In the genomic region with DNA sequence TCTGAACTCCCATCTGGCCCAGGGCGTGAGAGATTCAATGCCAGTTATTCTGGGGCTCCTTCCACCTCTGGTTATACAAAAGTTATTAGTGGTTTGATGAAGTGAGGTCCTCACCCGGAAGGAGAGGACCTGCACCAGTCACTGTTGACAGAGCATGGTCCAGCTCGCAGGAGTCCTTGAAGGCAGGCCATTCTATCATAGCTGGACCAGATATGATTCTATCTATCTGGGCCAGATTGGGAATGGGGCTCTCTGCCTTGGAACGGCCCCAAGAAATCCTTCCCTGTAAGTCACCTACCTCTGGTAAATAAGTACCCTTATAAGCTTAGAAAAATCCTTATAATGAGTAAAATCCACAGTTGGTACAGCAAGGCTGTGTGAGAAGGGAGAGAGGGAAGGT, we compare ENCODE assay signal across 22 cellular contexts. TPM values are rescaled to one million over a fixed set of nuclear protein-coding genes. Genes with fewer than 3 reads are reported as not detected.
DNase-seq lines count a peak whose midpoint lies in the region; ATAC-seq, FAIRE-seq and TF ChIP-seq lines count a peak whose summit lies in the region.
"Had no signal": no experiment of that assay in that cellular context is flagged by ENCODE, and none has a peak within 500 bp of the region (broad histone marks: within the 10 kb centered on the region; RNA-seq: fewer than 3 reads in every experiment).

No MANE protein-coding gene starts in this region.

- no peaks in the 10 kb centered on the region for H3K9me3 ChIP-seq in HepG2 (ENCODE audit: low read length)
- no peaks in the 10 kb centered on the region for H3K9me3 ChIP-seq in right lobe of liver
- no peaks in the 10 kb centered on the region for H3K9me3 ChIP-seq in Karpas-422 (ENCODE audit: low read length)
- H3K9me3 ChIP-seq: BE2C, BLaER1 had no signal

- ATAC-seq in HepG2, result peak; percentile 31; the same call in 1 of the 3 replicates
- no peak for ATAC-seq in right lobe of liver

- H4K20me1 ChIP-seq in HepG2 (ENCODE audit: insufficient read depth, low read length) (0 out of 2 replicates have a peak, but pooled peaks cover 3% of the 10 kb centered on the region), Karpas-422 (ENCODE audit: insufficient read depth, low read depth, low read length) (no peaks in the 10 kb centered on the region)
- H4K20me1 ChIP-seq: BLaER1 had no signal

- WGBS in HepG2 (ENCODE audit: low lambda C conversion rate), result 5% methylated on average over 4 of the region's 4 CpGs
- WGBS in right lobe of liver (ENCODE audit: insufficient coverage, low coverage, low lambda C conversion rate, missing lambda C conversion rate), result 67% methylated on average over 3 of the region's 4 CpGs

- H2AFZ ChIP-seq in HepG2 (ENCODE audit: low read length), result no peak overlapping the region
- no peak overlapping the region for H2AFZ ChIP-seq in Karpas-422 (ENCODE audit: low read length)

- POLR2A ChIA-PET in HepG2 (lab: Yijun Ruan, JAX), result no interaction called here

- H3K4me2 ChIP-seq in HepG2 (ENCODE audit: low read depth, low read length) (no peak overlapping the region), Karpas-422 (ENCODE audit: low read depth, low read length, poor library complexity, severe bottlenecking) (no peak overlapping the region)
- H3K4me2 ChIP-seq: BLaER1 had no signal

- TF ChIP-seq POLR2A in HepG2 (IDR thresholded peaks at IDR 0.05; ENCODE audit: insufficient read depth in 1 of 2, low read depth in 2 of 2, low read length in 2 of 2) (no peak), right lobe of liver (IDR thresholded peaks at IDR 0.05) (no peak)

- H3K27ac ChIP-seq in HepG2 (ENCODE audit: extremely low read length, insufficient read depth, low read length), result no peak overlapping the region
- no peak overlapping the region for H3K27ac ChIP-seq in right lobe of liver
- no peak overlapping the region for H3K27ac ChIP-seq in Karpas-422 (ENCODE audit: low read length)
- H3K27ac ChIP-seq: BLaER1 had no signal

- H3K4me3 ChIP-seq in HepG2 (replicated peaks in 1 of 3; ENCODE audit: insufficient read depth in 1 of 3, low read depth in 2 of 3, low read length in 3 of 3), result no peak overlapping the region
- no peak overlapping the region for H3K4me3 ChIP-seq in right lobe of liver
- H3K4me3 ChIP-seq in Karpas-422 (ENCODE audit: low read length), result no peak overlapping the region
- H3K4me3 ChIP-seq: BLaER1 had no signal

- intact Hi-C loops in HepG2 (cut with micrococcal nuclease; ENCODE audit: unreplicated experiment), result no loop called here
- intact Hi-C loops in right lobe of liver (cut with DNase I), result no loop called here

- H3K79me2 ChIP-seq in HepG2 (ENCODE audit: insufficient read depth, low read length) (no peaks in the 10 kb centered on the region), Karpas-422 (ENCODE audit: low read length) (no peaks in the 10 kb centered on the region)

- H3K9me2 ChIP-seq in Karpas-422 (replicated peaks; ENCODE audit: insufficient read depth, low read length), result no peaks in the 10 kb centered on the region

- no peak for TF ChIP-seq RAD21 in HepG2 (CRISPR knock-in tag; IDR thresholded peaks at IDR 0.05)

- H3K27me3 ChIP-seq in HepG2 (ENCODE audit: control insufficient read depth in 1 of 2, insufficient read depth in 2 of 2, low read length in 2 of 2) (peaks cover 1 to 5% of the 10 kb centered on the region in 2 experiments; a peak in 2 of 5 replicates), right lobe of liver (no peaks in the 10 kb centered on the region), Karpas-422 (ENCODE audit: low read length) (no peaks in the 10 kb centered on the region)
- H3K27me3 ChIP-seq: BE2C, BLaER1 had no signal

- in situ Hi-C loops in HepG2 (cut with HindIII; ENCODE audit: extremely low pct_ligation_motif_present, low pct_unique_long_range_greater_than_20kb), result no loop called here

- no peak for DNase-seq in HepG2 (ENCODE audit: low spot score)
- DNase-seq in right lobe of liver, result no peak
- DNase-seq in Karpas-422, result peak; percentile 11
- no peak for DNase-seq in activated naive CD4-positive, alpha-beta T cell (lab: John Stamatoyannopoulos, UW)
- no peak for DNase-seq in DMS 273 (lab: John Stamatoyannopoulos, UW; ENCODE audit: unreplicated experiment)
- DNase-seq: 8988T; ACHN; BE2C; C1 segment of cervical spinal cord; CD4-positive, alpha-beta memory T cell; CD4-positive, CD25-positive, alpha-beta regulatory T cell; CD8-positive, alpha-beta memory T cell; COR-L47; DMS79 treated with DMSO at 0.1 percent for 48 hours; GF-D8 had no signal

- TF ChIP-seq EP300 in HepG2 (IDR thresholded peaks at IDR 0.05; ENCODE audit: low read depth in 2 of 2, low read length in 2 of 2), result no peak
- no peak for TF ChIP-seq EP300 in HepG2 (CRISPR knock-in tag; IDR thresholded peaks at IDR 0.05; ENCODE audit: borderline replicate concordance)

- H3K4me1 ChIP-seq in HepG2 (ENCODE audit: insufficient read depth, low read length) (0 out of 2 replicates have a peak, but pooled peaks cover 9% of the 10 kb centered on the region), right lobe of liver (no peaks in the 10 kb centered on the region), Karpas-422 (ENCODE audit: low read length) (no peaks in the 10 kb centered on the region)
- H3K4me1 ChIP-seq: BE2C, BLaER1 had no signal

- BruUV-seq in HepG2 (replicated peaks; lab: Mats Ljungman, UMichigan), result no TSS peak

- no peak for TF ChIP-seq CTCF in HepG2 (CRISPR knock-in tag; IDR thresholded peaks at IDR 0.05)
- TF ChIP-seq CTCF in right lobe of liver (IDR thresholded peaks at IDR 0.05), result no peak

- H3K9ac ChIP-seq in HepG2 (ENCODE audit: insufficient read depth, low read depth, low read length) (no peak overlapping the region), Karpas-422 (ENCODE audit: low read length) (no peak overlapping the region)
- H3K9ac ChIP-seq: BLaER1 had no signal

- CTCF ChIA-PET in HepG2 (lab: Yijun Ruan, JAX; ENCODE audit: low intra/inter-chr PET ratio, low total read pairs), result no interaction called here

- no peak for FAIRE-seq in HepG2 (lab: Jason Lieb, UNC)
- FAIRE-seq: A204.1, G401.6, GM12891 had no signal

- no peaks in the 10 kb centered on the region for H3K36me3 ChIP-seq in HepG2 (replicated peaks in 1 of 2; ENCODE audit: control insufficient read depth in 1 of 2, insufficient read depth in 2 of 2, low read length in 2 of 2)
- H3K36me3 ChIP-seq in right lobe of liver, result no peaks in the 10 kb centered on the region
- H3K36me3 ChIP-seq in Karpas-422 (ENCODE audit: insufficient read depth, low read length), result no peaks in the 10 kb centered on the region
- H3K36me3 ChIP-seq: BE2C, BLaER1 had no signal

TF ChIP-seq in HepG2, 621 proteins besides CTCF, POLR2A, EP300 and RAD21:
- no peak for TF ChIP-seq DMAP1 (CRISPR knock-in tag; IDR thresholded peaks at IDR 0.05)
- TF ChIP-seq, protein P1, sequence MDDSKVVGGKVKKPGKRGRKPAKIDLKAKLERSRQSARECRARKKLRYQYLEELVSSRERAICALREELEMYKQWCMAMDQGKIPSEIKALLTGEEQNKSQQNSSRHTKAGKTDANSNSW (CRISPR knock-in tag; IDR thresholded peaks at IDR 0.05; ENCODE audit: borderline replicate concordance), result no peak
- TF ChIP-seq ZNF850 (CRISPR knock-in tag; conservative IDR thresholded peaks at IDR 0.05), result no peak
- TF ChIP-seq ZNF207 (IDR thresholded peaks at IDR 0.05; ENCODE audit: borderline replicate concordance), result no peak
- TF ChIP-seq NFYC (CRISPR knock-in tag; IDR thresholded peaks at IDR 0.05), result no peak

RNA-seq across cellular contexts. Expression of a gene that starts 50.7 kb away (rescaled TPM):
- total RNA-seq in HepG2 (2016; rRNA removed; fragmentation: Illumina TruSeq; extraction: Trizol) (0.35 TPM in 1 of 2 replicates, not detected in the other), right lobe of liver (not detected)
- 0.71 TPM in 1 of 2 replicates, not detected in the other for total RNA-seq in HepG2 (2016; cell fraction: cytosol; rRNA removed; fragmentation: Illumina TruSeq; extraction: Trizol; ENCODE audit: low read depth)
- total RNA-seq in HepG2 (2016; cell fraction: insoluble cytoplasmic fraction; rRNA removed; fragmentation: Illumina TruSeq; extraction: Trizol), result not detected in 2 replicates
- total RNA-seq in HepG2 (2016; cell fraction: membrane; rRNA removed; fragmentation: Illumina TruSeq; extraction: Trizol), result 0.31 and 0.48 TPM in 2 replicates
- not detected in 2 replicates for total RNA-seq in HepG2 (2016; cell fraction: nucleus; rRNA removed; fragmentation: Illumina TruSeq; extraction: Trizol)
- polyA plus RNA-seq in HepG2 (2011; rRNA removed), result not detected in 2 replicates
- not detected in 2 replicates for polyA plus RNA-seq in HepG2 (2011; cell fraction: cytosol; rRNA removed)
- 0.19 TPM in 1 of 2 replicates, not detected in the other for polyA plus RNA-seq in HepG2 (2011; cell fraction: nucleus; rRNA removed)
- 0.24 TPM in 1 of 2 replicates, not detected in the other for polyA plus RNA-seq in HepG2 (2012)
- polyA plus RNA-seq in HepG2 (2016; cell fraction: cytosol; fragmentation: Illumina TruSeq; extraction: Trizol; ENCODE audit: low read depth), result 0.69 and 0.77 TPM in 2 replicates
- polyA plus RNA-seq in HepG2 (2016; cell fraction: insoluble cytoplasmic fraction; fragmentation: Illumina TruSeq; extraction: Trizol; ENCODE audit: low read depth), result not detected in 2 replicates
- polyA plus RNA-seq in HepG2 (2016; cell fraction: membrane; fragmentation: Illumina TruSeq; extraction: Trizol; ENCODE audit: low read depth), result 0.62 and 1.2 TPM in 2 replicates
- polyA plus RNA-seq in HepG2 (2016; cell fraction: nucleus; fragmentation: Illumina TruSeq; extraction: Trizol; ENCODE audit: insufficient read depth, low read depth), result not detected in 2 replicates
- polyA minus RNA-seq in HepG2 (2011; rRNA and poly(A)+ RNA removed; ENCODE audit: low replicate concordance), result not detected in 2 replicates
- polyA minus RNA-seq in HepG2 (2011; cell fraction: cytosol; rRNA and poly(A)+ RNA removed), result not detected in 2 replicates
- 1.3 TPM in 1 of 2 replicates, not detected in the other for polyA minus RNA-seq in HepG2 (2011; cell fraction: nucleus; rRNA and poly(A)+ RNA removed)
- total RNA-seq in Karpas-422 (2014; rRNA removed; shearing (Covaris generic); ENCODE audit: low replicate concordance), result not detected in 2 replicates
- total RNA-seq: A673; CD4-positive, CD25-positive, alpha-beta regulatory T cell; CD8-positive, alpha-beta memory T cell had no signal
- polyA plus RNA-seq: AG04450; CD14-positive monocyte; CD4-positive, alpha-beta memory T cell; CD4-positive, CD25-positive, alpha-beta regulatory T cell; CD8-positive, alpha-beta memory T cell had no signal
